In genomic region chr4:17024430-17024829, GRCh38 we compare ENCODE assay signal across 21 cellular contexts.
A peak's percentile ranks its signal among the peaks of the same experiment; 100 is the strongest.
DNase-seq lines count a peak whose midpoint lies in the region; ATAC-seq lines count a peak whose summit lies in the region.
"Had no signal": no experiment of that assay in that cellular context is flagged by ENCODE, and none has a peak within 500 bp of the region (broad histone marks: within the 10 kb centered on the region; RNA-seq: fewer than 3 reads in every experiment).

No MANE protein-coding gene starts in this region.

- ATAC-seq in GM18909 (IDR thresholded peaks at IDR 0.05; ENCODE audit: poor library complexity, unreplicated experiment), result no peak
- ATAC-seq: CD8-positive, alpha-beta T cell; HCT116 had no signal

- peaks cover 11% of the 10 kb centered on the region for H3K4me1 ChIP-seq in adipocyte (ENCODE audit: control insufficient read depth, insufficient read depth, low read length)
- H3K4me1 ChIP-seq: BLaER1 had no signal

- no peak overlapping the region for H3K9ac ChIP-seq in adipocyte (ENCODE audit: low read length)
- H3K9ac ChIP-seq: BLaER1 had no signal

- no peaks in the 10 kb centered on the region for H3K9me3 ChIP-seq in adipocyte (ENCODE audit: control insufficient read depth, low read length)
- H3K9me3 ChIP-seq: BLaER1 had no signal

- no peaks in the 10 kb centered on the region for H3K27me3 ChIP-seq in adipocyte (replicated peaks; ENCODE audit: control insufficient read depth, insufficient read depth, low read length)
- H3K27me3 ChIP-seq: BLaER1 had no signal

- DNase-seq in ELR (ENCODE audit: low read depth) (peak; percentile 27), adipocyte (ENCODE audit: low read depth) (peak; percentile 48), fibroblast of gingiva (ENCODE audit: low read depth) (peak; percentile 24), iris pigment epithelial cell (ENCODE audit: low read depth) (peak; percentile 47), superior temporal gyrus (ENCODE audit: extremely low spot score) (no peak), C1 segment of cervical spinal cord (lab: John Stamatoyannopoulos, UW) (no peak)
- no peak for DNase-seq in stimulated activated naive CD4-positive, alpha-beta T cell (lab: John Stamatoyannopoulos, UW)
- DNase-seq: CD8-positive, alpha-beta T cell; DMS53; KBM-7; NCI-H1105 treated with DMSO at 0.1 percent for 48 hours; NCI-H1694; NCI-H2081 treated with DMSO at 0.1 percent for 48 hours; NCI-H510A treated with DMSO at 0.1 percent for 48 hours; NCI-H82; OCI-M1; SHP77 had no signal

- H3K4me3 ChIP-seq in adipocyte (ENCODE audit: low read length), result no peak overlapping the region
- H3K4me3 ChIP-seq: BLaER1, SK-N-MC had no signal

- H3K36me3 ChIP-seq in adipocyte (ENCODE audit: control insufficient read depth, insufficient read depth, low read length, severe bottlenecking), result no peaks in the 10 kb centered on the region
- H3K36me3 ChIP-seq: BLaER1 had no signal

Comparison
In these comparisons a context has a peak if more than half of its experiments do, and no peak if none do; other contexts are left out.
1. DNase-seq: peak in ELR (single experiment), adipocyte (single experiment), fibroblast of gingiva (single experiment) and iris pigment epithelial cell (single experiment); none in stimulated activated naive CD4-positive, alpha-beta T cell (0 of 6), superior temporal gyrus (single experiment) and C1 segment of cervical spinal cord (0 of 14).